13 cellular contexts compared by ENCODE assay signal in the genomic region with DNA sequence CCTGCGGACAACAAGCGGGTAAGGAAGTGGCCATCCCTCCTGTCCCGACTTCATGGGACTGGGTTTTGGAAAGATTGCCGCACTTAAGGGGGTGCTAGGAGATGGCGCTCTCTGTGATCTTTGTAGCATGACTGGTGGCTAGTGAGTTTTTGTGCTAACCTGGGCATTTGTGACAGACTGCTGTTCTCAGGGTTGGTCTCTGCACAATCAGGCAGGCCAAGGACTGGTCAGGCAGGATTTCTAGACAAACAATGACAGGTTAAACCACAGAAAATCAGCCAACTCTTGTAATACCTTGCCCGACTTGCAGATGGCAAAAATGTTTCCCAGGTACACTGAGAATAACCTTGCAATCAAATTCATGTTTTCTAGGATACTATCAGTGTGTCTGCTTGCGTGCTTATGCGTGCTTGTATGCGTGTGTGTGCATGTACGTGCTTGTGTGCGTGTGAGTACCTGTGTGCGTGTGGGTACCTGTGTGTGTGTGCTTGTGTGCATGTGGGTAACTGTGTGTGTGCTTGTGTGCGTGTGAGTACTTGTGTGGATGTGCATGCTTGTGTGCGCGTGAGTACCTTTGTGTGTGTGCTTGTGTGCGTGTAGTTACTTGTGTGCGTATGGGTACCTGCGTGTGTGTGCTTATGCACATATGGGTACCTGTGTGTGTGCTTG. TPM values are rescaled to one million over a fixed set of nuclear protein-coding genes. Genes with fewer than 3 reads are reported as not detected.
DNase-seq lines count a peak whose midpoint lies in the region; ATAC-seq, FAIRE-seq and TF ChIP-seq lines count a peak whose summit lies in the region.
"Had no signal": no experiment of that assay in that cellular context is flagged by ENCODE, and none has a peak within 500 bp of the region (broad histone marks: within the 10 kb centered on the region; RNA-seq: fewer than 3 reads in every experiment).

No MANE protein-coding gene starts in this region.

- H3K9ac ChIP-seq in GM12878 (ENCODE audit: control insufficient read depth, insufficient read depth, low read length): no peak overlapping the region
- no peak overlapping the region for H3K9ac ChIP-seq in mesenchymal stem cell (ENCODE audit: low read length)

- no peak overlapping the region for H2BK12ac ChIP-seq in mesenchymal stem cell (ENCODE audit: low read length in 2 of 2)

- intact Hi-C loops in MCF 10A (cut with micrococcal nuclease) (no loop called here), GM12878 (cut with micrococcal nuclease; ENCODE audit: unreplicated experiment) (no loop called here)

- no peaks in the 10 kb centered on the region; the same call in none of the 2 replicates for H4K20me1 ChIP-seq in GM12878 (ENCODE audit: control insufficient read depth, insufficient read depth)

- no peak overlapping the region for H2BK120ac ChIP-seq in mesenchymal stem cell (ENCODE audit: low read depth, low read length)

- BruUV-seq in MCF 10A (replicated peaks; lab: Mats Ljungman, UMichigan): no TSS peak
- no TSS peak for BruUV-seq in GM12878 (replicated peaks; lab: Mats Ljungman, UMichigan)

- no peak overlapping the region for H3K4me3 Mint-ChIP-seq in MCF 10A (ENCODE audit: unreplicated experiment)

- no peak for TF ChIP-seq RAD21 in GM12878 (IDR thresholded peaks at IDR 0.05; ENCODE audit: insufficient read depth, low read depth, low read length)

- no peak overlapping the region for H2BK5ac ChIP-seq in mesenchymal stem cell (ENCODE audit: low read depth, low read length, poor library complexity, severe bottlenecking)

- WGBS in GM12878 (ENCODE audit: insufficient coverage, insufficient replicate concordance, low lambda C conversion rate, missing lambda C conversion rate): 97% methylated on average over 18 of the region's 18 CpGs
- WGBS in mesenchymal stem cell: 97% methylated on average over 18 of the region's 18 CpGs

- no peaks in the 10 kb centered on the region for H3K27me3 Mint-ChIP-seq in MCF 10A (ENCODE audit: insufficient read depth, unreplicated experiment)

- peak overlapping the region; percentile 14 for H4K91ac ChIP-seq in mesenchymal stem cell (ENCODE audit: low read length)

- H3K4me3 ChIP-seq in GM12878: no peak overlapping the region
- no peak overlapping the region for H3K4me3 ChIP-seq in mesenchymal stem cell (ENCODE audit: insufficient read depth in 1 of 2, low read depth in 1 of 2, low read length in 2 of 2)
- no peak overlapping the region for H3K4me3 ChIP-seq in WERI-Rb-1 (ENCODE audit: low read depth, low read length)

- H3K18ac ChIP-seq in mesenchymal stem cell (ENCODE audit: low read depth in 1 of 2, low read length in 2 of 2): no peak overlapping the region

- H2AK5ac ChIP-seq in mesenchymal stem cell (ENCODE audit: low read length, severe bottlenecking): no peak overlapping the region

- peaks cover 37% of the 10 kb centered on the region for H3K4me1 ChIP-seq in GM12878 (ENCODE audit: control insufficient read depth, insufficient read depth, low read length)
- peaks cover 4% of the 10 kb centered on the region for H3K4me1 ChIP-seq in mesenchymal stem cell (ENCODE audit: control insufficient read depth, insufficient read depth, low read depth, low read length)

- no peak overlapping the region for H4K8ac ChIP-seq in mesenchymal stem cell (ENCODE audit: low read length)

- H3K27ac ChIP-seq in GM12878 (ENCODE audit: control insufficient read depth, insufficient read depth): no peak overlapping the region
- H3K27ac ChIP-seq in mesenchymal stem cell (ENCODE audit: low read length, poor library complexity, severe bottlenecking): no peak overlapping the region
- H3K27ac ChIP-seq in WERI-Rb-1: no peak overlapping the region

- TF ChIP-seq CTCF in MCF 10A (IDR thresholded peaks at IDR 0.05; ENCODE audit: unreplicated experiment): no peak
- no peak for TF ChIP-seq CTCF in GM12878 (IDR thresholded peaks at IDR 0.05 in 2 of 3, conservative IDR thresholded peaks at IDR 0.05 in 1 of 3; ENCODE audit: control insufficient read depth in 2 of 3, extremely low read depth in 1 of 3, insufficient read depth in 1 of 3, low read depth in 3 of 3, low read length in 3 of 3)
- TF ChIP-seq CTCF in WERI-Rb-1 (IDR thresholded peaks at IDR 0.05; ENCODE audit: low read depth, low read length): no peak

- FAIRE-seq in GM12878 (lab: Jason Lieb, UNC): no peak
- FAIRE-seq: GM18507, islet of Langerhans had no signal

- no peak overlapping the region for H2AFZ ChIP-seq in GM12878 (ENCODE audit: control insufficient read depth, low read depth, low read length)
- no peak overlapping the region for H2AFZ ChIP-seq in mesenchymal stem cell (ENCODE audit: low read depth, low read length)

- H3K9me3 ChIP-seq in GM12878 (replicated peaks; ENCODE audit: control insufficient read depth, insufficient read depth, low read length): no peaks in the 10 kb centered on the region
- H3K9me3 ChIP-seq in mesenchymal stem cell (ENCODE audit: control insufficient read depth, low read length): no peaks in the 10 kb centered on the region
- H3K9me3 ChIP-seq in WERI-Rb-1 (ENCODE audit: severe bottlenecking): no peaks in the 10 kb centered on the region

- peak overlapping the region in 1 of 2 experiments; percentile 53 for H3K23ac ChIP-seq in mesenchymal stem cell (ENCODE audit: low read length in 2 of 2)

- H3K36me3 Mint-ChIP-seq in MCF 10A (ENCODE audit: insufficient read depth, unreplicated experiment): peaks cover 5% of the 10 kb centered on the region

- RAD21 ChIA-PET in GM12878 (lab: Charles Lee; ENCODE audit: unreplicated experiment): no interaction called here

- H2BK15ac ChIP-seq in mesenchymal stem cell (ENCODE audit: low read depth, poor library complexity, severe bottlenecking): no peak overlapping the region

- no peaks in the 10 kb centered on the region for H3K9me3 Mint-ChIP-seq in MCF 10A (ENCODE audit: unreplicated experiment)

- no peak overlapping the region for H3K4me2 ChIP-seq in GM12878 (ENCODE audit: control insufficient read depth, insufficient read depth)
- no peak overlapping the region for H3K4me2 ChIP-seq in mesenchymal stem cell (ENCODE audit: low read length, poor library complexity, severe bottlenecking)

- peaks cover 58% of the 10 kb centered on the region for H3K79me2 ChIP-seq in GM12878 (ENCODE audit: control insufficient read depth, insufficient read depth, low read length)

- CTCF ChIA-PET in MCF 10A (lab: Yijun Ruan, JAX): no interaction called here
- CTCF ChIA-PET in GM12878 (lab: Yijun Ruan, JAX): interaction anchor here (0.6 to 0.7 kb wide), 2 partner anchors 28 to 97 kb away, joined by 3 read pairs; no protein-coding TSS in a partner anchor

- H3K4ac ChIP-seq in mesenchymal stem cell (ENCODE audit: low read depth in 1 of 2, low read length in 2 of 2): no peak overlapping the region

- peak; percentile 81 to 96 for DNase-seq in T47D (ENCODE audit: low read depth in 1 of 2, low spot score in 1 of 2)
- no peak for DNase-seq in MCF 10A (ENCODE audit: unreplicated experiment)
- no peak for DNase-seq in GM12878 (ENCODE audit: low read depth, low spot score)
- DNase-seq in mesenchymal stem cell: no peak
- no peak for DNase-seq in WERI-Rb-1
- no peak for DNase-seq in NCI-H187 (lab: John Stamatoyannopoulos, UW)
- no peak for DNase-seq in NCI-H1105 (lab: John Stamatoyannopoulos, UW)
- DNase-seq in NOMO-1 (lab: John Stamatoyannopoulos, UW; ENCODE audit: unreplicated experiment in 2 of 2): no peak
- DNase-seq: activated naive CD4-positive, alpha-beta T cell treated with anti-CD3 and anti-CD28 coated beads, Interleukin-2, amount 50 U/mL, for 16 hours; EL; NCI-H2081 treated with DMSO at 0.1 percent for 48 hours had no signal

- POLR2A ChIA-PET in MCF 10A (lab: Yijun Ruan, JAX) (no interaction called here), GM12878 (lab: Charles Lee) (interaction anchor here (0.7 kb wide), 1 partner anchor 183 kb away, joined by 3 read pairs; no protein-coding TSS in a partner anchor)

- no peak for ATAC-seq in GM12878

- H3K36me3 ChIP-seq in GM12878 (ENCODE audit: control insufficient read depth in 2 of 2, insufficient read depth in 2 of 2, low read length in 1 of 2) (peaks cover 37 to 44% of the 10 kb centered on the region in 2 experiments), mesenchymal stem cell (ENCODE audit: control insufficient read depth in 1 of 2, insufficient read depth in 2 of 2, low read depth in 1 of 2, low read length in 2 of 2) (peaks cover 0 to 4% of the 10 kb centered on the region in 2 experiments), WERI-Rb-1 (no peaks in the 10 kb centered on the region)

- H3K14ac ChIP-seq in mesenchymal stem cell (ENCODE audit: low read length in 2 of 2): peak overlapping the region in 1 of 2 experiments; percentile 83

- TF ChIP-seq POLR2A in GM12878 (IDR thresholded peaks at IDR 0.05; ENCODE audit: low read depth, low read length): peak; percentile 38; the same call in 1 of the 2 replicates

- H3K79me1 ChIP-seq in mesenchymal stem cell (replicated peaks; ENCODE audit: low read length, poor library complexity, severe bottlenecking): no peaks in the 10 kb centered on the region

- peaks cover 14% of the 10 kb centered on the region for H3K4me1 Mint-ChIP-seq in MCF 10A (ENCODE audit: insufficient read depth, unreplicated experiment)

- in situ Hi-C loops in T47D (cut with HindIII; ENCODE audit: low pct_unique_long_range_greater_than_20kb, low sequenced_read_pairs): no loop called here
- in situ Hi-C loops in GM12878 (cut with MboI): no loop called here

- H3K27ac Mint-ChIP-seq in MCF 10A (ENCODE audit: low read depth, unreplicated experiment): no peak overlapping the region

- SMC1A ChIA-PET in GM12878 (lab: Charles Lee; ENCODE audit: uncharacterized antibody, unreplicated experiment): interaction anchor here (3.4 kb wide), 1 partner anchor 16 kb away, joined by 18 read pairs; no protein-coding TSS in a partner anchor

- TF ChIP-seq EP300 in GM12878 (IDR thresholded peaks at IDR 0.05; ENCODE audit: borderline replicate concordance in 1 of 2, control insufficient read depth in 1 of 2, low read depth in 2 of 2, low read length in 2 of 2): no peak

- no peaks in the 10 kb centered on the region for H3K27me3 ChIP-seq in GM12878 (replicated peaks in 1 of 2; ENCODE audit: control insufficient read depth in 2 of 2, insufficient read depth in 2 of 2, low read length in 1 of 2)
- peaks cover 17 to 61% of the 10 kb centered on the region in 2 experiments for H3K27me3 ChIP-seq in mesenchymal stem cell (ENCODE audit: control insufficient read depth in 1 of 2, insufficient read depth in 1 of 2, low read length in 2 of 2)
- H3K27me3 ChIP-seq in WERI-Rb-1 (ENCODE audit: insufficient read depth, low read depth, severe bottlenecking): no peaks in the 10 kb centered on the region

RNA-seq across cellular contexts. Expression of gene SORL1, which starts 26.2 kb away (rescaled TPM):
- total RNA-seq in MCF 10A (2022) (5.9 and 6.2 TPM in 2 replicates), GM12878 (2014; rRNA removed) (75.1 and 77.9 TPM in 2 replicates), GM12878 (2014; rRNA removed; fragmentation: Illumina TruSeq; extraction: Trizol) (58.7 and 61.4 TPM in 2 replicates), GM12878 (2021) (99.6 and 107 TPM in 2 replicates)
- total RNA-seq in GM12878 (2013; cell fraction: nucleolus; rRNA removed): 727 and 773 TPM in 2 replicates
- polyA plus RNA-seq in GM12878 (2011; ENCODE audit: low read depth): 41.0 TPM
- polyA plus RNA-seq in GM12878 (2011; rRNA removed) (74.4 and 102 TPM in 2 replicates), GM12878 (2014; fragmentation: Illumina TruSeq; extraction: Trizol) (60.0 and 68.0 TPM in 2 replicates), GM12878 (2014; fragmentation: Nextera tagmentation; extraction: Ambion mirVana) (10 to 100 TPM; 20.2 to 26.0 TPM), GM12878 (2014; rRNA removed) (42.4 and 44.0 TPM in 2 replicates), GM12878 (2016; fragmentation: Nextera tagmentation; extraction: Ambion mirVana) (10 to 100 TPM; 59.9 to 64.7 TPM)
- polyA plus RNA-seq in GM12878 (2011; cell fraction: cytosol; rRNA removed): 126 and 169 TPM in 2 replicates
- polyA plus RNA-seq in GM12878 (2011; cell fraction: nucleus; rRNA removed): 326 and 357 TPM in 2 replicates
- 51.9 and 68.0 TPM in 2 replicates for polyA plus RNA-seq in GM12878 (2012)
- polyA minus RNA-seq in GM12878 (2011; rRNA and poly(A)+ RNA removed): 515 and 644 TPM in 2 replicates
- polyA minus RNA-seq in GM12878 (2011; cell fraction: cytosol; rRNA and poly(A)+ RNA removed): 113 and 121 TPM in 2 replicates
- polyA minus RNA-seq in GM12878 (2011; cell fraction: nucleus; rRNA and poly(A)+ RNA removed): 258 and 338 TPM in 2 replicates
- polyA plus RNA-seq in mesenchymal stem cell (2013, experiment 1 of 2): 0.58 TPM
- polyA plus RNA-seq in mesenchymal stem cell (2013, experiment 2 of 2): 0.56 TPM

Comparison
In these comparisons a context has a peak if more than half of its experiments do, and no peak if none do; other contexts are left out.
1. DNase-seq: peak in T47D (2 of 2); none in MCF 10A (single experiment), GM12878 (single experiment), mesenchymal stem cell (single experiment), WERI-Rb-1 (single experiment), NCI-H187 (0 of 2), NCI-H1105 (single experiment) and NOMO-1 (0 of 2).